In genomic region chr10:86354761-86355540, GRCh38 we compare ENCODE assay signal across 15 cellular contexts. TPM values are rescaled to one million over a fixed set of nuclear protein-coding genes. Genes with fewer than 3 reads are reported as not detected.
DNase-seq lines count a peak whose midpoint lies in the region; ATAC-seq and TF ChIP-seq lines count a peak whose summit lies in the region.
"Had no signal": no experiment of that assay in that cellular context is flagged by ENCODE, and none has a peak within 500 bp of the region (broad histone marks: within the 10 kb centered on the region; RNA-seq: fewer than 3 reads in every experiment).

No MANE protein-coding gene starts in this region.

- ATAC-seq in left cardiac atrium (peak in 1 of 2 donors; percentile 22), gastroesophageal sphincter (peak; percentile 17), HG03135 (IDR thresholded peaks at IDR 0.05; ENCODE audit: unreplicated experiment) (no peak)
- ATAC-seq: A549; activated CD8-positive, alpha-beta T cell treated with anti-CD3 and anti-CD28 coated beads, Interleukin-2, amount 10 ng/mL, durations not matched to agents 7 days and 5 days had no signal

- H3K27ac Mint-ChIP-seq in activated CD4-positive, alpha-beta memory T cell treated with anti-CD3 and anti-CD28 coated beads, Interleukin-2, amount 10 ng/mL, durations not matched to agents 7 days and 5 days, result no peak overlapping the region
- H3K27ac Mint-ChIP-seq: activated CD8-positive, alpha-beta T cell treated with anti-CD3 and anti-CD28 coated beads, Interleukin-2, amount 10 ng/mL, durations not matched to agents 7 days and 5 days; activated naive CD4-positive, alpha-beta T cell treated with anti-CD3 and anti-CD28 coated beads for 36 hours; HFFc6; memory B cell; T-helper 2 cell treated with Interferon-gamma antibody and Interleukin-4, amounts not matched to agents 5 μg/mL and 100 μg/mL, for 36 hours had no signal

- no peaks in the 10 kb centered on the region for H3K4me1 Mint-ChIP-seq in activated CD4-positive, alpha-beta memory T cell treated with anti-CD3 and anti-CD28 coated beads, Interleukin-2, amount 10 ng/mL, durations not matched to agents 7 days and 5 days

- DNase-seq in left cardiac atrium (peak; percentile 17), left ventricle myocardium inferior (no peak), KBM-7 (peak; percentile 62), activated gamma-delta T cell treated with Interleukin-2 at 50 U/mL for 16 hours (no peak), NCI-H2227 treated with DMSO at 0.1 percent for 48 hours (lab: John Stamatoyannopoulos, UW) (no peak)
- no peak for DNase-seq in activated CD4-positive, alpha-beta memory T cell treated with anti-CD3 and anti-CD28 coated beads, Interleukin-2, amount 10 ng/mL, durations not matched to agents 7 days and 5 days
- DNase-seq: activated CD8-positive, alpha-beta T cell treated with anti-CD3 and anti-CD28 coated beads, Interleukin-2, amount 10 ng/mL, durations not matched to agents 7 days and 5 days; activated naive CD4-positive, alpha-beta T cell treated with anti-CD3 and anti-CD28 coated beads for 36 hours; esophagus squamous epithelium; HFFc6 had no signal

- no peak overlapping the region for H3K4me3 ChIP-seq in left ventricle myocardium inferior
- H3K4me3 ChIP-seq in gastroesophageal sphincter, result no peak overlapping the region
- H3K4me3 ChIP-seq: A549, esophagus squamous epithelium had no signal

- TF ChIP-seq POLR2A in gastroesophageal sphincter (IDR thresholded peaks at IDR 0.05), result no peak

- H3K9me3 ChIP-seq in left ventricle myocardium inferior (replicated peaks), result peaks cover 4% of the 10 kb centered on the region
- peaks cover 0 to 18% (median 0%) of the 10 kb centered on the region in 3 donors for H3K9me3 ChIP-seq in gastroesophageal sphincter
- H3K9me3 ChIP-seq: A549, esophagus squamous epithelium had no signal

- TF ChIP-seq CTCF in left ventricle myocardium inferior (IDR thresholded peaks at IDR 0.05; ENCODE audit: borderline replicate concordance), result no peak
- no peak for TF ChIP-seq CTCF in gastroesophageal sphincter (IDR thresholded peaks at IDR 0.05)

- intact Hi-C loops in left cardiac atrium (cut with DNase I), result no loop called here
- intact Hi-C loops in left ventricle myocardium inferior (cut with micrococcal nuclease), result no loop called here

- H3K4me3 Mint-ChIP-seq in activated CD4-positive, alpha-beta memory T cell treated with anti-CD3 and anti-CD28 coated beads, Interleukin-2, amount 10 ng/mL, durations not matched to agents 7 days and 5 days, result no peak overlapping the region
- H3K4me3 Mint-ChIP-seq: activated CD8-positive, alpha-beta T cell treated with anti-CD3 and anti-CD28 coated beads, Interleukin-2, amount 10 ng/mL, durations not matched to agents 7 days and 5 days; activated naive CD4-positive, alpha-beta T cell treated with anti-CD3 and anti-CD28 coated beads for 36 hours; HFFc6; memory B cell; T-helper 2 cell treated with Interferon-gamma antibody and Interleukin-4, amounts not matched to agents 5 μg/mL and 100 μg/mL, for 36 hours had no signal

- H3K4me1 ChIP-seq in left ventricle myocardium inferior (peaks cover 39% of the 10 kb centered on the region), gastroesophageal sphincter (no peaks in the 10 kb centered on the region)
- H3K4me1 ChIP-seq: A549 had no signal

- H3K36me3 ChIP-seq in left ventricle myocardium inferior, result no peaks in the 10 kb centered on the region
- H3K36me3 ChIP-seq in gastroesophageal sphincter, result no peaks in the 10 kb centered on the region
- H3K36me3 ChIP-seq: esophagus squamous epithelium had no signal

- no peaks in the 10 kb centered on the region for H3K36me3 Mint-ChIP-seq in activated CD4-positive, alpha-beta memory T cell treated with anti-CD3 and anti-CD28 coated beads, Interleukin-2, amount 10 ng/mL, durations not matched to agents 7 days and 5 days (ENCODE audit: low read depth)
- H3K36me3 Mint-ChIP-seq: memory B cell had no signal

- H3K9me3 Mint-ChIP-seq in activated CD4-positive, alpha-beta memory T cell treated with anti-CD3 and anti-CD28 coated beads, Interleukin-2, amount 10 ng/mL, durations not matched to agents 7 days and 5 days, result no peaks in the 10 kb centered on the region
- H3K9me3 Mint-ChIP-seq: activated naive CD4-positive, alpha-beta T cell treated with anti-CD3 and anti-CD28 coated beads for 36 hours; HFFc6; T-helper 2 cell treated with Interferon-gamma antibody and Interleukin-4, amounts not matched to agents 5 μg/mL and 100 μg/mL, for 36 hours had no signal

- H3K27ac ChIP-seq in left ventricle myocardium inferior (replicated peaks) (no peak overlapping the region), gastroesophageal sphincter (no peak overlapping the region)
- H3K27ac ChIP-seq: A549 had no signal

- in situ Hi-C loops in KBM-7 (cut with MboI; ENCODE audit: low pct_unique_long_range_greater_than_20kb, low sequenced_read_pairs), result loop anchor here (25.0 kb wide), 1 partner anchor 568 kb away; no protein-coding TSS in a partner anchor

- H3K27me3 Mint-ChIP-seq in activated CD4-positive, alpha-beta memory T cell treated with anti-CD3 and anti-CD28 coated beads, Interleukin-2, amount 10 ng/mL, durations not matched to agents 7 days and 5 days, result peaks cover 13% of the 10 kb centered on the region

- WGBS in gastroesophageal sphincter (ENCODE audit: low coverage in 1 of 2), 2 donors, result no CpG with 5 or more reads among the region's 9 CpGs

- H3K27me3 ChIP-seq in left ventricle myocardium inferior (ENCODE audit: low read depth), result no peaks in the 10 kb centered on the region
- peaks cover 13% of the 10 kb centered on the region for H3K27me3 ChIP-seq in gastroesophageal sphincter
- H3K27me3 ChIP-seq: esophagus squamous epithelium had no signal

- CTCF ChIA-PET in activated CD4-positive, alpha-beta memory T cell treated with anti-CD3 and anti-CD28 coated beads, Interleukin-2, amount 10 ng/mL, durations not matched to agents 7 days and 5 days (lab: Charles Lee), result no interaction called here

- TF ChIP-seq EP300 in gastroesophageal sphincter (IDR thresholded peaks at IDR 0.05), result no peak

- POLR2A ChIA-PET in activated CD4-positive, alpha-beta memory T cell treated with anti-CD3 and anti-CD28 coated beads, Interleukin-2, amount 10 ng/mL, durations not matched to agents 7 days and 5 days (lab: Charles Lee), result no interaction called here

RNA-seq across cellular contexts. Expression of gene GRID1, which starts 11.6 kb away (rescaled TPM):
- total RNA-seq in left cardiac atrium (under 1 TPM; 0.52 to 0.59 TPM), left ventricle myocardium inferior (1.6 TPM), gastroesophageal sphincter (1 to 10 TPM; 1.2 to 2.7 (median 1.7) TPM)
- total RNA-seq in activated CD4-positive, alpha-beta memory T cell treated with anti-CD3 and anti-CD28 coated beads, Interleukin-2, amount 10 ng/mL, durations not matched to agents 7 days and 5 days, result not detected
- total RNA-seq: activated CD8-positive, alpha-beta T cell treated with anti-CD3 and anti-CD28 coated beads, Interleukin-2, amount 10 ng/mL, durations not matched to agents 7 days and 5 days; activated naive CD4-positive, alpha-beta T cell treated with anti-CD3 and anti-CD28 coated beads for 36 hours; HFFc6 had no signal

Comparison
In these comparisons a context has a peak if more than half of its experiments do, and no peak if none do; other contexts are left out.
1. DNase-seq: peak in left cardiac atrium (single experiment) and KBM-7 (single experiment); none in left ventricle myocardium inferior (single experiment), activated gamma-delta T cell treated with Interleukin-2 at 50 U/mL for 16 hours (single experiment), activated CD4-positive, alpha-beta memory T cell treated with anti-CD3 and anti-CD28 coated beads, Interleukin-2, amount 10 ng/mL, durations not matched to agents 7 days and 5 days (single experiment) and NCI-H2227 treated with DMSO at 0.1 percent for 48 hours (single experiment).